ENCODE assay signal across 11 cellular contexts in genomic region chr7:127897704-127898454, GRCh38.
DNase-seq lines count a peak whose midpoint lies in the region; ATAC-seq, FAIRE-seq and TF ChIP-seq lines count a peak whose summit lies in the region.
"Had no signal": no experiment of that assay in that cellular context is flagged by ENCODE, and none has a peak within 500 bp of the region (broad histone marks: within the 10 kb centered on the region; RNA-seq: fewer than 3 reads in every experiment).

No MANE protein-coding gene starts in this region.

- H3K27me3 ChIP-seq in GM12878 (replicated peaks in 1 of 2; ENCODE audit: control insufficient read depth in 2 of 2, insufficient read depth in 2 of 2, low read length in 1 of 2) = no peaks in the 10 kb centered on the region
- H3K27me3 ChIP-seq in spleen (replicated peaks in 1 of 7) = no peaks in the 10 kb centered on the region
- H3K27me3 ChIP-seq: esophagus muscularis mucosa, thyroid gland had no signal

- no peak overlapping the region for H3K4me2 ChIP-seq in GM12878 (ENCODE audit: control insufficient read depth, insufficient read depth)
- no peak overlapping the region for H3K4me2 ChIP-seq in OCI-LY7 (ENCODE audit: low read length)

- intact Hi-C loops in GM12878 (cut with micrococcal nuclease; ENCODE audit: unreplicated experiment) (no loop called here), OCI-LY7 (cut with micrococcal nuclease; ENCODE audit: unreplicated experiment) (no loop called here), spleen (cut with DNase I; ENCODE audit: low total_unique reads) (no loop called here)

- H3K4me3 ChIP-seq in GM12878 (no peak overlapping the region), OCI-LY7 (ENCODE audit: low read depth, low read length, poor library complexity, severe bottlenecking) (no peak overlapping the region), spleen (no peak overlapping the region)
- H3K4me3 ChIP-seq: esophagus muscularis mucosa, thyroid gland had no signal

- 33% methylated on average over 4 of the region's 4 CpGs for WGBS in GM12878 (ENCODE audit: insufficient coverage, insufficient replicate concordance, low lambda C conversion rate, missing lambda C conversion rate)
- whole genome bisulfite sequencing in spleen, 5 donors = 57 to 68% (median 65%) methylated on average over 4 of the region's 4 CpGs

- H4K20me1 ChIP-seq in GM12878 (ENCODE audit: control insufficient read depth, insufficient read depth) (no peaks in the 10 kb centered on the region; the same call in 1 of the 2 replicates), OCI-LY7 (ENCODE audit: insufficient read depth, low read length) (peaks cover 12% of the 10 kb centered on the region; the same call in 1 of the 2 replicates)

- H3K9me3 ChIP-seq in GM12878 (replicated peaks; ENCODE audit: control insufficient read depth, insufficient read depth, low read length) (no peaks in the 10 kb centered on the region), OCI-LY7 (ENCODE audit: low read length) (no peaks in the 10 kb centered on the region), spleen (no peaks in the 10 kb centered on the region)
- H3K9me3 ChIP-seq: esophagus muscularis mucosa, thyroid gland had no signal

- SMC1A ChIA-PET in GM12878 (lab: Charles Lee; ENCODE audit: uncharacterized antibody, unreplicated experiment) = interaction anchor here (0.7 to 4.4 kb wide), 6 partner anchors 7 to 138 kb away, joined by 3 to 19 read pairs (median 5); no protein-coding TSS in a partner anchor

- POLR2A ChIA-PET in GM12878 (lab: Charles Lee) = interaction anchor here (0.7 to 0.9 kb wide), 3 partner anchors 11 to 37 kb away, joined by 3 read pairs; no protein-coding TSS in a partner anchor
- POLR2A ChIA-PET in OCI-LY7 (lab: Charles Lee) = interaction anchor here (1.0 to 1.6 kb wide), 2 partner anchors 8 to 14 kb away, joined by 3 to 11 read pairs; no protein-coding TSS in a partner anchor

- H3K9me2 ChIP-seq in OCI-LY7 (ENCODE audit: insufficient read depth, low read length) = no peaks in the 10 kb centered on the region

- FAIRE-seq in GM12891 (lab: Jason Lieb, UNC) (peak; percentile 47), GM12878 (lab: Jason Lieb, UNC) (peak; percentile 69)

- no peak for TF ChIP-seq RAD21 in GM12878 (IDR thresholded peaks at IDR 0.05; ENCODE audit: insufficient read depth, low read depth, low read length)

- no peak overlapping the region for H3K9ac ChIP-seq in GM12878 (ENCODE audit: control insufficient read depth, insufficient read depth, low read length)

- no peak for TF ChIP-seq POLR2A in GM12891 (IDR thresholded peaks at IDR 0.05; ENCODE audit: low read depth, low read length)
- TF ChIP-seq POLR2A in GM12878 (IDR thresholded peaks at IDR 0.05; ENCODE audit: low read depth, low read length) = no peak
- no peak for TF ChIP-seq POLR2A in spleen (IDR thresholded peaks at IDR 0.05)

- ATAC-seq in HG02884 (IDR thresholded peaks at IDR 0.05; ENCODE audit: unreplicated experiment) = peak; percentile 45
- ATAC-seq in GM12878 = peak; percentile 32
- ATAC-seq: Right ventricle myocardium inferior had no signal

- TF ChIP-seq EP300 in GM12878 (IDR thresholded peaks at IDR 0.05; ENCODE audit: borderline replicate concordance in 1 of 2, control insufficient read depth in 1 of 2, low read depth in 2 of 2, low read length in 2 of 2) = no peak

- RAD21 ChIA-PET in GM12878 (lab: Charles Lee; ENCODE audit: unreplicated experiment) = no interaction called here

- H3K4me1 ChIP-seq in GM12878 (ENCODE audit: control insufficient read depth, insufficient read depth, low read length) = peaks cover 41% of the 10 kb centered on the region
- peaks cover 16% of the 10 kb centered on the region for H3K4me1 ChIP-seq in OCI-LY7 (ENCODE audit: insufficient read depth, low read length, poor library complexity, severe bottlenecking)
- H3K4me1 ChIP-seq in spleen = peaks cover 13 to 43% (median 26%) of the 10 kb centered on the region in 6 donors
- H3K4me1 ChIP-seq: thyroid gland had no signal

- peaks cover 14% of the 10 kb centered on the region for H3K79me2 ChIP-seq in GM12878 (ENCODE audit: control insufficient read depth, insufficient read depth, low read length)
- H3K79me2 ChIP-seq in OCI-LY7 (ENCODE audit: insufficient read depth, low read depth, low read length) = no peaks in the 10 kb centered on the region

- TF ChIP-seq CTCF in GM12878 (IDR thresholded peaks at IDR 0.05 in 2 of 3, conservative IDR thresholded peaks at IDR 0.05 in 1 of 3; ENCODE audit: control insufficient read depth in 2 of 3, extremely low read depth in 1 of 3, insufficient read depth in 1 of 3, low read depth in 3 of 3, low read length in 3 of 3) (no peak), OCI-LY7 (conservative IDR thresholded peaks at IDR 0.05; ENCODE audit: low read length) (no peak), spleen (IDR thresholded peaks at IDR 0.05 in 8 of 11, conservative IDR thresholded peaks at IDR 0.05 in 3 of 11) (no peak)

- CTCF ChIA-PET in GM12878 (lab: Yijun Ruan, JAX) = interaction anchor here (1.0 kb wide), 1 partner anchor 17 kb away, joined by 3 read pairs; no protein-coding TSS in a partner anchor
- CTCF ChIA-PET in OCI-LY7 (lab: Charles Lee; ENCODE audit: unreplicated experiment) = no interaction called here

- DNase-seq in GM12891 (ENCODE audit: insufficient read length, low spot score) (no peak), GM12878 (ENCODE audit: low read depth, low spot score) (no peak), AML-193 (lab: John Stamatoyannopoulos, UW) (no peak), OCI-LY7 (ENCODE audit: low spot score) (no peak), spleen (no peak)
- peak in 2 of 3 donors; percentile 1 to 27 for DNase-seq in stimulated activated CD4-positive, alpha-beta T cell treated with anti-CD3 and anti-CD28 coated beads, Interleukin-12 subunit alpha, Interleukin-12 subunit beta, amount 100 ng/mL, for 48 hours (ENCODE audit: low read depth in 2 of 3, low spot score in 1 of 3)
- DNase-seq: mesendoderm, thyroid gland had no signal

- in situ Hi-C loops in GM12878 (cut with MboI) = no loop called here

- H3K36me3 ChIP-seq in GM12878 (ENCODE audit: control insufficient read depth in 2 of 2, insufficient read depth in 2 of 2, low read length in 1 of 2) (peaks cover 5 to 18% of the 10 kb centered on the region in 2 experiments), OCI-LY7 (ENCODE audit: insufficient read depth, low read length) (peaks cover 25% of the 10 kb centered on the region), spleen (peaks cover 0 to 12% (median 0%) of the 10 kb centered on the region in 6 donors)
- H3K36me3 ChIP-seq: esophagus muscularis mucosa, thyroid gland had no signal

- H2AFZ ChIP-seq in GM12878 (ENCODE audit: control insufficient read depth, low read depth, low read length) = no peak overlapping the region
- no peak overlapping the region for H2AFZ ChIP-seq in OCI-LY7 (ENCODE audit: low read length)

- no peak overlapping the region for H3K27ac ChIP-seq in GM12878 (ENCODE audit: control insufficient read depth, insufficient read depth)
- no peak overlapping the region for H3K27ac ChIP-seq in OCI-LY7 (ENCODE audit: low read depth, low read length, poor library complexity, severe bottlenecking)
- H3K27ac ChIP-seq in spleen = no peak overlapping the region
- H3K27ac ChIP-seq: esophagus muscularis mucosa, thyroid gland had no signal

- BruUV-seq in GM12878 (replicated peaks; lab: Mats Ljungman, UMichigan) = no TSS peak
- no TSS peak for BruUV-seq in OCI-LY7 (replicated peaks; lab: Mats Ljungman, UMichigan)

TF ChIP-seq in GM12891, 5 proteins besides CTCF, POLR2A, EP300 and RAD21:
- no peak for TF ChIP-seq POU2F2 (IDR thresholded peaks at IDR 0.05; ENCODE audit: low read depth, low read length)
- TF ChIP-seq PAX5 (IDR thresholded peaks at IDR 0.05; ENCODE audit: insufficient read depth, low read length, severe bottlenecking) = no peak
- TF ChIP-seq POLR2AphosphoS5 (IDR thresholded peaks at IDR 0.05; ENCODE audit: low read depth, low read length) = no peak
- no peak for TF ChIP-seq SPI1 (IDR thresholded peaks at IDR 0.05; ENCODE audit: low read depth, low read length)
- TF ChIP-seq TAF1 (IDR thresholded peaks at IDR 0.05; ENCODE audit: low read depth, low read length) = no peak

TF ChIP-seq in GM12878, 131 proteins besides CTCF, POLR2A, EP300 and RAD21:
- TF ChIP-seq JUNB (IDR thresholded peaks at IDR 0.05) (peak; percentile 47), ETV6 (conservative IDR thresholded peaks at IDR 0.05 in 1 of 2, IDR thresholded peaks at IDR 0.05 in 1 of 2; ENCODE audit: borderline replicate concordance in 1 of 2, low read depth in 1 of 2) (0 out of 4 replicates have a peak, but pooled peaks of 1 of the 2 experiments have one; percentile 7), TCF7 (IDR thresholded peaks at IDR 0.05; ENCODE audit: borderline replicate concordance) (no peak), CREB1 (IDR thresholded peaks at IDR 0.05; ENCODE audit: low read depth) (0 out of 2 replicates have a peak, but pooled peaks have one; percentile 8), ATF2 (IDR thresholded peaks at IDR 0.05; ENCODE audit: low read length) (0 out of 2 replicates have a peak, but pooled peaks have one; percentile 19)
TF ChIP-seq in GM12878: peak in this region for 4.

Comparison
In these comparisons a context has a peak if more than half of its experiments do, and no peak if none do; other contexts are left out.
1. DNase-seq: peak in stimulated activated CD4-positive, alpha-beta T cell treated with anti-CD3 and anti-CD28 coated beads, Interleukin-12 subunit alpha, Interleukin-12 subunit beta, amount 100 ng/mL, for 48 hours (2 of 3); none in GM12891 (single experiment), GM12878 (single experiment), AML-193 (0 of 2), OCI-LY7 (single experiment) and spleen (single experiment).